10 cellular contexts compared by ENCODE assay signal in the genomic region with DNA sequence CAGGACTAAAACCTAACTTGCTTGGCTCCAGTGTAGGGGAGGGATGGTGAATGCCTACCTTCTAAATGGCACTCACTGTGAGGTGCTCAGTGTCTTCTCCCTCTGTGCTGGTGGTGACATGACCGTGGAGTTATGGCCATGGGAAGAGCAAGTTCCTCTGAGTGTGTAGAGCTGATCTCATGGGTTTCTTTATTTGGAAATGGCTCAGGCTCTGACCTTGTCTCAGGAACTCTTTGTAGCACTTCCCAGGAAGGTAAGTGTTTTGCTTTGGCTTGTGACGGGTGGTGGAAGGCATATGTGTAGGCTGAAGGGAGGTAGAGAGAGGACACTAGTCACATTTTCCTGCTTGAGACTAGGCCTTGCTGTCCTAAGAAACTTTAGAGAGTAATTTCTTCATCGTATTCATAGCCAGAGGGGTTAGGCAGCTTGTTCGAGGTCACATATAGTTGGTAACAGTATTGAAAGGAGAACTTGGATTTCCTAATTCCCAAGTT. TPM values are rescaled to one million over a fixed set of nuclear protein-coding genes. Genes with fewer than 3 reads are reported as not detected.
A peak's percentile ranks its signal among the peaks of the same experiment; 100 is the strongest.
DNase-seq lines count a peak whose midpoint lies in the region; ATAC-seq and TF ChIP-seq lines count a peak whose summit lies in the region.
"Had no signal": no experiment of that assay in that cellular context is flagged by ENCODE, and none has a peak within 500 bp of the region (broad histone marks: within the 10 kb centered on the region; RNA-seq: fewer than 3 reads in every experiment).

No MANE protein-coding gene starts in this region.

- DNase-seq in HFFc6, result no peak
- DNase-seq in cardiac muscle cell (ENCODE audit: low read depth in 1 of 2, low spot score in 1 of 2), result no peak
- no peak for DNase-seq in sciatic nerve (ENCODE audit: low spot score)
- no peak for DNase-seq in GM13976 (ENCODE audit: low spot score)
- DNase-seq in AG08395 (ENCODE audit: low spot score), result no peak
- DNase-seq: glutamatergic neuron had no signal

- ATAC-seq in activated T-helper 17 cell treated with anti-CD3 and anti-CD28 coated beads, Interleukin-2, amount 50 U/mL, for 72 hours (replicated peaks), result peak; percentile 56
- peak; percentile 20 for ATAC-seq in stimulated activated memory B cell treated with anti-CD40 and anti-IgM and Interleukin-4, amounts not matched to agents 10 μg/mL and 1 μg/mL and 100 μg/mL, for 72 hours
- no peak for ATAC-seq in sciatic nerve
- no peak for ATAC-seq in HG02642 (IDR thresholded peaks at IDR 0.05; ENCODE audit: poor library complexity, unreplicated experiment)
- ATAC-seq: HCT116 had no signal

- intact Hi-C loops in sciatic nerve (cut with DNase I), result no loop called here

- peaks cover 25% of the 10 kb centered on the region for H3K36me3 Mint-ChIP-seq in HFFc6 (ENCODE audit: low read depth)
- H3K36me3 Mint-ChIP-seq in activated T-helper 17 cell treated with anti-CD3 and anti-CD28 coated beads, Interleukin-2, amount 50 U/mL, for 72 hours (ENCODE audit: low read depth), result peaks cover 99% of the 10 kb centered on the region
- peaks cover 40% of the 10 kb centered on the region for H3K36me3 Mint-ChIP-seq in stimulated activated memory B cell treated with anti-CD40 and anti-IgM and Interleukin-4, amounts not matched to agents 10 μg/mL and 1 μg/mL and 100 μg/mL, for 72 hours

- peak overlapping the region; percentile 73 for H3K4me3 Mint-ChIP-seq in HFFc6
- H3K4me3 Mint-ChIP-seq in activated T-helper 17 cell treated with anti-CD3 and anti-CD28 coated beads, Interleukin-2, amount 50 U/mL, for 72 hours, result peak overlapping the region; percentile 96
- H3K4me3 Mint-ChIP-seq in stimulated activated memory B cell treated with anti-CD40 and anti-IgM and Interleukin-4, amounts not matched to agents 10 μg/mL and 1 μg/mL and 100 μg/mL, for 72 hours, result peak overlapping the region; percentile 65

- H3K27ac Mint-ChIP-seq in HFFc6, result peak overlapping the region; percentile 87
- H3K27ac Mint-ChIP-seq in activated T-helper 17 cell treated with anti-CD3 and anti-CD28 coated beads, Interleukin-2, amount 50 U/mL, for 72 hours, result peak overlapping the region; percentile 96
- H3K27ac Mint-ChIP-seq in stimulated activated memory B cell treated with anti-CD40 and anti-IgM and Interleukin-4, amounts not matched to agents 10 μg/mL and 1 μg/mL and 100 μg/mL, for 72 hours, result peak overlapping the region; percentile 77

- no peaks in the 10 kb centered on the region; the same call in 1 of the 2 replicates for H3K27me3 Mint-ChIP-seq in HFFc6 (ENCODE audit: insufficient read depth)
- no peaks in the 10 kb centered on the region for H3K27me3 Mint-ChIP-seq in activated T-helper 17 cell treated with anti-CD3 and anti-CD28 coated beads, Interleukin-2, amount 50 U/mL, for 72 hours
- H3K27me3 Mint-ChIP-seq in stimulated activated memory B cell treated with anti-CD40 and anti-IgM and Interleukin-4, amounts not matched to agents 10 μg/mL and 1 μg/mL and 100 μg/mL, for 72 hours, result no peaks in the 10 kb centered on the region

- in situ Hi-C loops in GM13976 (cut with MboI; ENCODE audit: low sequenced_read_pairs, unreplicated experiment), result no loop called here

- peaks cover 90% of the 10 kb centered on the region for H3K4me1 Mint-ChIP-seq in HFFc6 (ENCODE audit: low read depth)
- H3K4me1 Mint-ChIP-seq in activated T-helper 17 cell treated with anti-CD3 and anti-CD28 coated beads, Interleukin-2, amount 50 U/mL, for 72 hours, result peaks cover 32% of the 10 kb centered on the region
- peaks cover 67% of the 10 kb centered on the region for H3K4me1 Mint-ChIP-seq in stimulated activated memory B cell treated with anti-CD40 and anti-IgM and Interleukin-4, amounts not matched to agents 10 μg/mL and 1 μg/mL and 100 μg/mL, for 72 hours

- H3K4me3 ChIP-seq in cardiac muscle cell, result no peak overlapping the region

- H3K27me3 ChIP-seq in cardiac muscle cell, result no peaks in the 10 kb centered on the region

- H3K9me3 Mint-ChIP-seq in HFFc6, result no peaks in the 10 kb centered on the region
- H3K9me3 Mint-ChIP-seq in activated T-helper 17 cell treated with anti-CD3 and anti-CD28 coated beads, Interleukin-2, amount 50 U/mL, for 72 hours, result no peaks in the 10 kb centered on the region
- H3K9me3 Mint-ChIP-seq in stimulated activated memory B cell treated with anti-CD40 and anti-IgM and Interleukin-4, amounts not matched to agents 10 μg/mL and 1 μg/mL and 100 μg/mL, for 72 hours, result no peaks in the 10 kb centered on the region

- H3K27ac ChIP-seq in cardiac muscle cell, result peak overlapping the region; percentile 64

- H3K36me3 ChIP-seq in cardiac muscle cell, result no peaks in the 10 kb centered on the region

- TF ChIP-seq CTCF in HFFc6 (IDR thresholded peaks at IDR 0.05) (no peak), cardiac muscle cell (IDR thresholded peaks at IDR 0.05; ENCODE audit: low read depth, low read length) (no peak), GM13976 (IDR thresholded peaks at IDR 0.05; ENCODE audit: borderline replicate concordance, control extremely low read depth, extremely low read depth, insufficient read depth, missing control alignments) (no peak)

- H3K9me3 ChIP-seq in cardiac muscle cell (ENCODE audit: low read depth), result no peaks in the 10 kb centered on the region

- H3K4me1 ChIP-seq in cardiac muscle cell (ENCODE audit: low read depth), result peaks cover 13% of the 10 kb centered on the region

RNA-seq across cellular contexts. Expression of gene MSN, which starts 6.5 kb away (rescaled TPM):
- 100 to 1,000 TPM; 410 to 540 (median 485) TPM for total RNA-seq in HFFc6 (2021; fragmentation: NEBNext Ultra II Directional; extraction: Animal tissue kit (Norgen Biotek cat#: 25700))
- 100 to 1,000 TPM; 436 to 440 TPM for total RNA-seq in activated T-helper 17 cell treated with anti-CD3 and anti-CD28 coated beads, Interleukin-2, amount 50 U/mL, for 72 hours
- total RNA-seq in cardiac muscle cell (47.1 and 75.9 TPM in 2 replicates), sciatic nerve (325 TPM)
- polyA plus RNA-seq in cardiac muscle cell, result 57.3 and 103 TPM in 2 replicates

Comparison
In these comparisons a context has a peak if more than half of its experiments do, and no peak if none do; other contexts are left out.
1. ATAC-seq: peak in activated T-helper 17 cell treated with anti-CD3 and anti-CD28 coated beads, Interleukin-2, amount 50 U/mL, for 72 hours (single experiment) and stimulated activated memory B cell treated with anti-CD40 and anti-IgM and Interleukin-4, amounts not matched to agents 10 μg/mL and 1 μg/mL and 100 μg/mL, for 72 hours (single experiment); none in sciatic nerve (single experiment) and HG02642 (single experiment).
2. Peak in every context shown above with its lines, with median percentiles within 50 percentile points of each other: H3K27ac Mint-ChIP-seq and H3K4me3 Mint-ChIP-seq.